In genomic region chrX:125577479-125577878, GRCh38 we compare ENCODE assay signal across 35 cellular contexts.
DNase-seq lines count a peak whose midpoint lies in the region; ATAC-seq, FAIRE-seq and TF ChIP-seq lines count a peak whose summit lies in the region.
"Had no signal": no experiment of that assay in that cellular context is flagged by ENCODE, and none has a peak within 500 bp of the region (broad histone marks: within the 10 kb centered on the region; RNA-seq: fewer than 3 reads in every experiment).

No MANE protein-coding gene starts in this region.

- no peak overlapping the region for H2AK9ac ChIP-seq in IMR-90 (replicated peaks; ENCODE audit: low read depth, low read length, poor library complexity)

- H3K4me1 Mint-ChIP-seq in CD8-positive, alpha-beta T cell (ENCODE audit: low read depth), result no peaks in the 10 kb centered on the region
- H3K4me1 Mint-ChIP-seq in astrocyte (ENCODE audit: low read depth, unreplicated experiment), result no peaks in the 10 kb centered on the region
- H3K4me1 Mint-ChIP-seq: B cell; CD14-positive monocyte; CD4-positive, alpha-beta memory T cell; CD4-positive, CD25-positive, alpha-beta regulatory T cell; CD8-positive, alpha-beta memory T cell had no signal

- H3K9me3 Mint-ChIP-seq in CD8-positive, alpha-beta T cell, result no peaks in the 10 kb centered on the region
- no peaks in the 10 kb centered on the region for H3K9me3 Mint-ChIP-seq in astrocyte (ENCODE audit: unreplicated experiment)
- H3K9me3 Mint-ChIP-seq: CD4-positive, alpha-beta T cell had no signal

- no peak overlapping the region for H4K8ac ChIP-seq in IMR-90 (ENCODE audit: low read depth in 2 of 2, low read length in 2 of 2)

- H3K36me3 ChIP-seq in CD8-positive, alpha-beta T cell (ENCODE audit: insufficient read depth, low read length), result no peaks in the 10 kb centered on the region
- no peaks in the 10 kb centered on the region for H3K36me3 ChIP-seq in IMR-90 (ENCODE audit: control insufficient read depth, insufficient read depth, low read length)
- no peaks in the 10 kb centered on the region for H3K36me3 ChIP-seq in astrocyte (ENCODE audit: insufficient read depth, low read length)
- H3K36me3 ChIP-seq in esophagus squamous epithelium, result no peaks in the 10 kb centered on the region
- no peaks in the 10 kb centered on the region for H3K36me3 ChIP-seq in mammary epithelial cell (ENCODE audit: insufficient read depth, low read length)
- H3K36me3 ChIP-seq: BE2C; BLaER1; BLaER1 treated with 17β-estradiol and CSF1 and Interleukin-3, amounts not matched to agents 10 nM and 100 nM had no signal

- H2BK20ac ChIP-seq in IMR-90 (ENCODE audit: low read depth, low read length), result no peak overlapping the region

- no peaks in the 10 kb centered on the region for H3K36me3 Mint-ChIP-seq in CD8-positive, alpha-beta T cell
- no peaks in the 10 kb centered on the region for H3K36me3 Mint-ChIP-seq in astrocyte (ENCODE audit: low read depth, unreplicated experiment)
- H3K36me3 Mint-ChIP-seq: CD14-positive monocyte; CD4-positive, alpha-beta memory T cell; CD4-positive, CD25-positive, alpha-beta regulatory T cell had no signal

- H3K9me1 ChIP-seq in IMR-90 (ENCODE audit: insufficient read depth, low read length), result no peaks in the 10 kb centered on the region

- no peaks in the 10 kb centered on the region for H3K27me3 ChIP-seq in CD8-positive, alpha-beta T cell (ENCODE audit: insufficient read depth, low read length)
- H3K27me3 ChIP-seq in IMR-90 (ENCODE audit: control insufficient read depth, insufficient read depth, low read length) (no peaks in the 10 kb centered on the region), astrocyte (ENCODE audit: insufficient read depth, low read length) (no peaks in the 10 kb centered on the region), esophagus squamous epithelium (no peaks in the 10 kb centered on the region), mammary epithelial cell (ENCODE audit: insufficient read depth, low read length) (no peaks in the 10 kb centered on the region)
- H3K27me3 ChIP-seq: BE2C had no signal

- H3K27me3 Mint-ChIP-seq in CD8-positive, alpha-beta T cell (ENCODE audit: low read depth), result no peaks in the 10 kb centered on the region
- no peaks in the 10 kb centered on the region for H3K27me3 Mint-ChIP-seq in astrocyte (ENCODE audit: low read depth, unreplicated experiment)
- H3K27me3 Mint-ChIP-seq: B cell; CD4-positive, alpha-beta memory T cell; CD4-positive, alpha-beta T cell; CD4-positive, CD25-positive, alpha-beta regulatory T cell had no signal

- TF ChIP-seq CTCF in A549 (IDR thresholded peaks at IDR 0.05) (no peak), IMR-90 (conservative IDR thresholded peaks at IDR 0.05; ENCODE audit: low read depth, low read length) (no peak), astrocyte (IDR thresholded peaks at IDR 0.05; ENCODE audit: insufficient read depth, low read depth, low read length) (no peak), esophagus squamous epithelium (IDR thresholded peaks at IDR 0.05) (no peak), mammary epithelial cell (conservative IDR thresholded peaks at IDR 0.05 in 1 of 2, IDR thresholded peaks at IDR 0.05 in 1 of 2; ENCODE audit: extremely low read depth in 1 of 2, insufficient read depth in 1 of 2, low read depth in 1 of 2, low read length in 2 of 2) (no peak)
- TF ChIP-seq CTCF in CD8-positive, alpha-beta T cell (IDR thresholded peaks at IDR 0.05), result no peak

- H3K79me2 ChIP-seq in astrocyte (ENCODE audit: insufficient read depth, low read length), result no peaks in the 10 kb centered on the region
- H3K79me2 ChIP-seq in mammary epithelial cell (ENCODE audit: insufficient read depth, low read length), result no peaks in the 10 kb centered on the region

- H3K18ac ChIP-seq in IMR-90 (ENCODE audit: low read depth, low read length), result no peak overlapping the region

- no peak overlapping the region for H4K91ac ChIP-seq in IMR-90 (ENCODE audit: insufficient read depth, low read depth, low read length)

- WGBS in A549 (ENCODE audit: missing lambda C conversion rate), result 0% methylated on average over 1 of the region's 1 CpG
- no CpG with 5 or more reads among the region's 1 CpG for WGBS in IMR-90 (ENCODE audit: extremely low coverage in 2 of 2, insufficient read length in 1 of 2), 2 experiments
- WGBS in esophagus squamous epithelium, 2 donors, result 40 to 60% methylated on average over 1 of the region's 1 CpG
- WGBS in mammary epithelial cell (ENCODE audit: low coverage, missing lambda C conversion rate), result 60% methylated on average over 1 of the region's 1 CpG

- in situ Hi-C loops in IMR-90 (cut with MboI; ENCODE audit: low sequenced_read_pairs) (no loop called here), mammary epithelial cell (cut with MboI; ENCODE audit: low sequenced_read_pairs in 2 of 2) (no loop called here)

- H2BK120ac ChIP-seq in IMR-90 (ENCODE audit: low read depth, low read length), result no peak overlapping the region

- H3K4me1 ChIP-seq in A549, result no peaks in the 10 kb centered on the region
- H3K4me1 ChIP-seq in CD8-positive, alpha-beta T cell (ENCODE audit: insufficient read depth, low read length), result no peaks in the 10 kb centered on the region
- no peaks in the 10 kb centered on the region for H3K4me1 ChIP-seq in IMR-90 (ENCODE audit: control insufficient read depth, insufficient read depth, low read length)
- no peaks in the 10 kb centered on the region for H3K4me1 ChIP-seq in astrocyte (ENCODE audit: insufficient read depth, low read length)
- no peaks in the 10 kb centered on the region for H3K4me1 ChIP-seq in esophagus squamous epithelium
- H3K4me1 ChIP-seq in mammary epithelial cell (ENCODE audit: insufficient read depth, low read length), result no peaks in the 10 kb centered on the region
- H3K4me1 ChIP-seq: BE2C, BLaER1, Caco-2 had no signal

- no peak overlapping the region for H3K23ac ChIP-seq in IMR-90 (ENCODE audit: low read depth, low read length)

- no peak overlapping the region for H3K56ac ChIP-seq in IMR-90 (ENCODE audit: extremely low read depth, insufficient read depth, low read length)

- no peak for TF ChIP-seq POLR2A in A549 (IDR thresholded peaks at IDR 0.05; ENCODE audit: low read length)
- no peak for TF ChIP-seq POLR2A in IMR-90 (IDR thresholded peaks at IDR 0.05; ENCODE audit: low read depth, low read length)
- no peak for TF ChIP-seq POLR2A in esophagus squamous epithelium (IDR thresholded peaks at IDR 0.05)

- no peak overlapping the region for H3K4me3 ChIP-seq in A549
- no peak overlapping the region for H3K4me3 ChIP-seq in CD8-positive, alpha-beta T cell (ENCODE audit: low read depth, low read length)
- no peak overlapping the region for H3K4me3 ChIP-seq in IMR-90 (ENCODE audit: insufficient read depth, low read depth, low read length)
- no peak overlapping the region for H3K4me3 ChIP-seq in astrocyte (ENCODE audit: insufficient read depth, low read depth, low read length)
- no peak overlapping the region for H3K4me3 ChIP-seq in esophagus squamous epithelium
- H3K4me3 ChIP-seq in mammary epithelial cell (replicated peaks in 1 of 3; ENCODE audit: insufficient read depth in 1 of 3, low read depth in 2 of 3, low read length in 3 of 3), result no peak overlapping the region
- H3K4me3 ChIP-seq: BLaER1; BLaER1 treated with 17β-estradiol and CSF1 and Interleukin-3, amounts not matched to agents 10 nM and 100 nM had no signal

- CTCF ChIA-PET in A549 (lab: Yijun Ruan, JAX), result no interaction called here
- CTCF ChIA-PET in CD8-positive, alpha-beta T cell (lab: Charles Lee), result no interaction called here
- CTCF ChIA-PET in IMR-90 (lab: Yijun Ruan, JAX), result no interaction called here
- CTCF ChIA-PET in mammary epithelial cell (lab: Charles Lee; ENCODE audit: low non-redundant PET), result no interaction called here

- H3K9ac ChIP-seq in IMR-90 (ENCODE audit: low read depth, low read length) (no peak overlapping the region), astrocyte (ENCODE audit: low read length) (no peak overlapping the region), mammary epithelial cell (ENCODE audit: insufficient read depth, low read length) (no peak overlapping the region)
- H3K9ac ChIP-seq: BLaER1; BLaER1 treated with 17β-estradiol and CSF1 and Interleukin-3, amounts not matched to agents 10 nM and 100 nM had no signal

- TF ChIP-seq EP300 in A549 (IDR thresholded peaks at IDR 0.05), result no peak

- TF ChIP-seq RAD21 in A549 (conservative IDR thresholded peaks at IDR 0.05 in 1 of 2, IDR thresholded peaks at IDR 0.05 in 1 of 2) (no peak), IMR-90 (IDR thresholded peaks at IDR 0.05; ENCODE audit: low read length) (no peak)

- no peak overlapping the region for H3K14ac ChIP-seq in IMR-90 (replicated peaks; ENCODE audit: low read depth, low read length)

- H3K4me2 ChIP-seq in A549 (no peak overlapping the region), IMR-90 (ENCODE audit: low read depth, low read length) (no peak overlapping the region), astrocyte (ENCODE audit: low read length) (no peak overlapping the region), mammary epithelial cell (ENCODE audit: insufficient read depth, low read depth, low read length) (no peak overlapping the region)
- H3K4me2 ChIP-seq: BLaER1; BLaER1 treated with 17β-estradiol and CSF1 and Interleukin-3, amounts not matched to agents 10 nM and 100 nM had no signal

- H4K20me1 ChIP-seq in IMR-90 (ENCODE audit: insufficient read depth, low read length) (no peaks in the 10 kb centered on the region), astrocyte (ENCODE audit: insufficient read depth, low read length) (no peaks in the 10 kb centered on the region), mammary epithelial cell (ENCODE audit: insufficient read depth, low read length) (no peaks in the 10 kb centered on the region)
- H4K20me1 ChIP-seq: BLaER1; BLaER1 treated with 17β-estradiol and CSF1 and Interleukin-3, amounts not matched to agents 10 nM and 100 nM had no signal

- no peak overlapping the region for H3K27ac ChIP-seq in A549
- no peak overlapping the region for H3K27ac ChIP-seq in CD8-positive, alpha-beta T cell (ENCODE audit: low read depth, low read length)
- H3K27ac ChIP-seq in IMR-90 (ENCODE audit: insufficient read depth, low read length), result no peak overlapping the region
- H3K27ac ChIP-seq in astrocyte (ENCODE audit: low read depth, low read length), result no peak overlapping the region
- no peak overlapping the region for H3K27ac ChIP-seq in esophagus squamous epithelium
- H3K27ac ChIP-seq in mammary epithelial cell (ENCODE audit: insufficient read depth, low read depth, low read length), result no peak overlapping the region
- H3K27ac ChIP-seq: 22Rv1; BLaER1; BLaER1 treated with 17β-estradiol and CSF1 and Interleukin-3, amounts not matched to agents 10 nM and 100 nM; C4-2B had no signal

- DNase-seq in A549 (ENCODE audit: low read depth in 1 of 2, low spot score in 1 of 2) (no peak), IMR-90 (no peak), astrocyte (ENCODE audit: low read depth) (no peak), esophagus squamous epithelium (lab: John Stamatoyannopoulos, UW) (no peak), RKO (ENCODE audit: low spot score) (no peak), mammary epithelial cell (no peak), NCI-H524 (lab: John Stamatoyannopoulos, UW) (no peak)
- DNase-seq in CD8-positive, alpha-beta T cell, result no peak
- DNase-seq: 8988T; ACHN; AML-193; BE2C; C1 segment of cervical spinal cord; Caco-2; Calu3; CD4-positive, alpha-beta memory T cell; CD4-positive, alpha-beta T cell; CD4-positive, CD25-positive, alpha-beta regulatory T cell; CD8-positive, alpha-beta memory T cell; COR-L47; DMS 273 treated with DMSO at 0.1 percent for 48 hours; DMS153; DMS53; DMS79; DMS79 treated with DMSO at 0.1 percent for 48 hours; DND-41; EL had no signal

- H2AFZ ChIP-seq in IMR-90 (replicated peaks; ENCODE audit: low read length, poor library complexity) (no peak overlapping the region), astrocyte (ENCODE audit: low read depth, low read length) (no peak overlapping the region), mammary epithelial cell (ENCODE audit: low read depth, low read length) (no peak overlapping the region)

- H3K9me3 ChIP-seq in A549, result no peaks in the 10 kb centered on the region
- no peaks in the 10 kb centered on the region for H3K9me3 ChIP-seq in CD8-positive, alpha-beta T cell (ENCODE audit: low read length)
- no peaks in the 10 kb centered on the region for H3K9me3 ChIP-seq in IMR-90 (ENCODE audit: control insufficient read depth, insufficient read depth, low read length)
- no peaks in the 10 kb centered on the region for H3K9me3 ChIP-seq in astrocyte (ENCODE audit: insufficient read depth, low read depth, low read length)
- no peaks in the 10 kb centered on the region for H3K9me3 ChIP-seq in esophagus squamous epithelium
- H3K9me3 ChIP-seq in mammary epithelial cell (replicated peaks; ENCODE audit: insufficient read depth, low read length), result no peaks in the 10 kb centered on the region
- H3K9me3 ChIP-seq: BE2C, Caco-2 had no signal

- intact Hi-C loops in CD8-positive, alpha-beta T cell (cut with DNase I, micrococcal nuclease), result no loop called here
- intact Hi-C loops in IMR-90 (cut with micrococcal nuclease) (no loop called here), esophagus squamous epithelium (cut with DNase I) (no loop called here), mammary epithelial cell (cut with micrococcal nuclease) (no loop called here)

- FAIRE-seq in A549 (lab: Jason Lieb, UNC), result peak; percentile 18
- FAIRE-seq in astrocyte (lab: Jason Lieb, UNC), result peak; percentile 72
- FAIRE-seq: A204.1, D721Med had no signal

- POLR2A ChIA-PET in A549 (lab: Yijun Ruan, JAX) (no interaction called here), IMR-90 (lab: Charles Lee; ENCODE audit: unreplicated experiment) (no interaction called here)
- POLR2A ChIA-PET in CD8-positive, alpha-beta T cell (lab: Charles Lee), result no interaction called here

- H2AK5ac ChIP-seq in IMR-90 (ENCODE audit: low read depth, low read length), result no peak overlapping the region

- BruUV-seq in IMR-90 (replicated peaks; lab: Mats Ljungman, UMichigan), result no TSS peak
- no TSS peak for BruUV-seq in mammary epithelial cell (replicated peaks; lab: Mats Ljungman, UMichigan)

- H2BK5ac ChIP-seq in IMR-90 (ENCODE audit: low read depth, low read length, poor library complexity, severe bottlenecking), result no peak overlapping the region

- ATAC-seq in A549 (no peak), IMR-90 (ENCODE audit: low read depth) (peak; percentile 99)
- ATAC-seq in CD8-positive, alpha-beta T cell, result peak; percentile 70

- H2BK15ac ChIP-seq in IMR-90 (ENCODE audit: low read depth, low read length), result no peak overlapping the region

- H3K79me1 ChIP-seq in IMR-90 (ENCODE audit: low read depth in 1 of 2, low read length in 2 of 2), result no peaks in the 10 kb centered on the region

- dilution Hi-C loops in IMR-90 (cut with HindIII; ENCODE audit: low sequenced_read_pairs, unreplicated experiment), result no loop called here
- dilution Hi-C loops in mammary epithelial cell (cut with HindIII; ENCODE audit: low sequenced_read_pairs), result no loop called here

- H3K27ac Mint-ChIP-seq in CD8-positive, alpha-beta T cell, result no peak overlapping the region
- H3K27ac Mint-ChIP-seq in astrocyte (ENCODE audit: unreplicated experiment), result no peak overlapping the region
- H3K27ac Mint-ChIP-seq: B cell; CD14-positive monocyte; CD4-positive, alpha-beta memory T cell; CD4-positive, alpha-beta T cell; CD4-positive, CD25-positive, alpha-beta regulatory T cell; CD8-positive, alpha-beta memory T cell had no signal

- H4K5ac ChIP-seq in IMR-90 (ENCODE audit: low read depth, low read length), result no peak overlapping the region

- no peak overlapping the region for H3K4ac ChIP-seq in IMR-90 (ENCODE audit: low read depth, low read length)

- H3K4me3 Mint-ChIP-seq in CD8-positive, alpha-beta T cell, result no peak overlapping the region
- H3K4me3 Mint-ChIP-seq in astrocyte (ENCODE audit: unreplicated experiment), result no peak overlapping the region
- H3K4me3 Mint-ChIP-seq: B cell; CD14-positive monocyte; CD4-positive, alpha-beta memory T cell; CD4-positive, alpha-beta T cell; CD4-positive, CD25-positive, alpha-beta regulatory T cell; CD8-positive, alpha-beta memory T cell had no signal

Comparison
In these comparisons a context has a peak if more than half of its experiments do, and no peak if none do; other contexts are left out.
1. ATAC-seq: peak in CD8-positive, alpha-beta T cell (single experiment) and IMR-90 (single experiment); none in A549 (0 of 2).